8 cellular contexts compared by ENCODE assay signal in genomic region chr10:22003964-22004281, GRCh38. TPM values are rescaled to one million over a fixed set of nuclear protein-coding genes. Genes with fewer than 3 reads are reported as not detected.
DNase-seq lines count a peak whose midpoint lies in the region; ATAC-seq, FAIRE-seq and TF ChIP-seq lines count a peak whose summit lies in the region.

No MANE protein-coding gene starts in this region.

- no peak for DNase-seq in activated CD4-positive, alpha-beta T cell treated with anti-CD3 and anti-CD28 coated beads, Interleukin-2, amount 10 ng/mL, durations not matched to agents 24 days and 14 days
- DNase-seq in activated CD4-positive, alpha-beta T cell treated with anti-CD3 and anti-CD28 coated beads, Interleukin-2, amount 50 U/mL, for 4 hours: no peak
- DNase-seq in T-helper 17 cell: no peak
- DNase-seq in thoracic aorta (ENCODE audit: low spot score): no peak
- no peak for DNase-seq in NCI-H446 treated with DMSO at 0.1 percent for 48 hours (lab: John Stamatoyannopoulos, UW)
- no peak for DNase-seq in hippocampal formation (lab: John Stamatoyannopoulos, UW)
- no peak for DNase-seq in frontal cortex (ENCODE audit: low spot score in 2 of 2)

- H3K4me1 ChIP-seq in iPS-18a (ENCODE audit: control insufficient read depth, low read depth, low read length): peaks cover 13% of the 10 kb centered on the region
- H3K4me1 ChIP-seq in thoracic aorta (ENCODE audit: control insufficient read depth in 1 of 2, low read depth in 2 of 2): peaks cover 0 to 14% of the 10 kb centered on the region in 2 donors

- H3K9me3 ChIP-seq in T-helper 17 cell (ENCODE audit: control insufficient read depth, low read length, poor library complexity, severe bottlenecking) (no peaks in the 10 kb centered on the region), iPS-18a (ENCODE audit: control insufficient read depth, low read depth, low read length) (peaks cover 3% of the 10 kb centered on the region), thoracic aorta (no peaks in the 10 kb centered on the region)

- no peak for TF ChIP-seq CTCF in thoracic aorta (IDR thresholded peaks at IDR 0.05)

- ATAC-seq in T-helper 17 cell: no peak
- ATAC-seq in thoracic aorta (ENCODE audit: insufficient number of reproducible peaks, low FRiP score, low read depth): no peak

- H3K36me3 Mint-ChIP-seq in activated CD4-positive, alpha-beta T cell treated with anti-CD3 and anti-CD28 coated beads, Interleukin-2, amount 10 ng/mL, durations not matched to agents 24 days and 14 days (ENCODE audit: low read depth): peaks cover 5% of the 10 kb centered on the region
- peaks cover 9% of the 10 kb centered on the region for H3K36me3 Mint-ChIP-seq in T-helper 17 cell (ENCODE audit: low read depth)

- H3K27ac Mint-ChIP-seq in activated CD4-positive, alpha-beta T cell treated with anti-CD3 and anti-CD28 coated beads, Interleukin-2, amount 10 ng/mL, durations not matched to agents 24 days and 14 days: peak overlapping the region; percentile 96
- H3K27ac Mint-ChIP-seq in T-helper 17 cell: peak overlapping the region; percentile 87

- no peak for FAIRE-seq in frontal cortex (lab: Jason Lieb, UNC)

- no peaks in the 10 kb centered on the region for H3K36me3 ChIP-seq in iPS-18a (ENCODE audit: control insufficient read depth, low read depth, low read length)
- H3K36me3 ChIP-seq in thoracic aorta: no peaks in the 10 kb centered on the region

- H3K4me1 Mint-ChIP-seq in activated CD4-positive, alpha-beta T cell treated with anti-CD3 and anti-CD28 coated beads, Interleukin-2, amount 10 ng/mL, durations not matched to agents 24 days and 14 days: peaks cover 24% of the 10 kb centered on the region
- H3K4me1 Mint-ChIP-seq in T-helper 17 cell: peaks cover 22% of the 10 kb centered on the region

- peaks cover 21% of the 10 kb centered on the region for H3K27me3 Mint-ChIP-seq in activated CD4-positive, alpha-beta T cell treated with anti-CD3 and anti-CD28 coated beads, Interleukin-2, amount 10 ng/mL, durations not matched to agents 24 days and 14 days
- peaks cover 27% of the 10 kb centered on the region for H3K27me3 Mint-ChIP-seq in T-helper 17 cell

- peak overlapping the region; percentile 93 for H3K4me3 Mint-ChIP-seq in activated CD4-positive, alpha-beta T cell treated with anti-CD3 and anti-CD28 coated beads, Interleukin-2, amount 10 ng/mL, durations not matched to agents 24 days and 14 days
- peak overlapping the region; percentile 99 for H3K4me3 Mint-ChIP-seq in T-helper 17 cell

- H3K4me3 ChIP-seq in iPS-18a (ENCODE audit: low read length): peak overlapping the region; percentile 50
- peak overlapping the region; percentile 90 for H3K4me3 ChIP-seq in thoracic aorta

- H3K27ac ChIP-seq in iPS-18a (ENCODE audit: low read length) (no peak overlapping the region), thoracic aorta (peak overlapping the region; percentile 94 to 97)

- no peaks in the 10 kb centered on the region for H3K9me3 Mint-ChIP-seq in activated CD4-positive, alpha-beta T cell treated with anti-CD3 and anti-CD28 coated beads, Interleukin-2, amount 10 ng/mL, durations not matched to agents 24 days and 14 days

- H3K27me3 ChIP-seq in iPS-18a (ENCODE audit: control insufficient read depth, insufficient read depth, low read length): peaks cover 18% of the 10 kb centered on the region
- H3K27me3 ChIP-seq in thoracic aorta (replicated peaks; ENCODE audit: insufficient read depth): no peaks in the 10 kb centered on the region

- intact Hi-C loops in activated CD4-positive, alpha-beta T cell treated with anti-CD3 and anti-CD28 coated beads, Interleukin-2, amount 10 ng/mL, durations not matched to agents 24 days and 14 days (cut with micrococcal nuclease): loop anchor here (1.0 to 5.0 kb wide), 12 partner anchors 18 to 1093 kb away; partner anchors contain the start of genes COMMD3, MSRB2 and PIP4K2A

- peak overlapping the region; percentile 48 for H3K9ac ChIP-seq in iPS-18a (ENCODE audit: low read length)

RNA-seq across cellular contexts. Expression of gene DNAJC1, which starts 0.4 kb away (rescaled TPM):
- total RNA-seq in activated CD4-positive, alpha-beta T cell treated with anti-CD3 and anti-CD28 coated beads, Interleukin-2, amount 10 ng/mL, durations not matched to agents 24 days and 14 days: 22.1 and 22.4 TPM in 2 replicates
- total RNA-seq in T-helper 17 cell (10 to 100 TPM; 20.9 to 25.1 TPM), thoracic aorta (100 to 1,000 TPM in 1 of 2 donors, 10 to 100 TPM in 1; 63.1 to 156 TPM), frontal cortex (20.0 TPM)
